29 cellular contexts compared by ENCODE assay signal in the genomic region with DNA sequence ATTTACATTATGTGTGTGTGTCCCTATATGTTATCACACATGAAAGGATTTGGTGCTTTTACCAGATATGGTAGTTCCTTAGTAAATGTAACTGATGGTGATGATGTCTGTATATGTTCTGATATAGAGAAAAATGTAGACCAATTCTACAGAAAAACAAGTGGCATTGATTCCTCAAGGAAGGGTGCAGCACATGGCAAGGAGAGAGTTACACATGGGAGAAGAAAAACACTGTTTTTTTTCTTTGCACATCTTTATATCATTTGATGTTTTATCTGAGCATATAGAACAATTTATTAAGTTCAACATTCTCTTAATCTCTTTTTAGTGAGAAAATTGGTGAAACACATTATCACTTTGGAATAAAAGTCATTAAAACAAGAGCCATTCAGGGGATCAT.
DNase-seq lines count a peak whose midpoint lies in the region; ATAC-seq, FAIRE-seq and TF ChIP-seq lines count a peak whose summit lies in the region.
"Had no signal": no experiment of that assay in that cellular context is flagged by ENCODE, and none has a peak within 500 bp of the region (broad histone marks: within the 10 kb centered on the region; RNA-seq: fewer than 3 reads in every experiment).

No MANE protein-coding gene starts in this region.

- TF ChIP-seq EP300 in HepG2 (IDR thresholded peaks at IDR 0.05; ENCODE audit: low read depth in 2 of 2, low read length in 2 of 2) (no peak), HepG2 (CRISPR knock-in tag; IDR thresholded peaks at IDR 0.05; ENCODE audit: borderline replicate concordance) (no peak)

- in situ Hi-C loops in HepG2 (cut with HindIII; ENCODE audit: extremely low pct_ligation_motif_present, low pct_unique_long_range_greater_than_20kb): no loop called here

- H3K4me1 ChIP-seq in HepG2 (ENCODE audit: insufficient read depth, low read length) (no peaks in the 10 kb centered on the region), right lobe of liver (no peaks in the 10 kb centered on the region)
- H3K4me1 ChIP-seq: BE2C; BLaER1; BLaER1 treated with 17β-estradiol and CSF1 and Interleukin-3, amounts not matched to agents 10 nM and 100 nM; Caco-2 had no signal

- ATAC-seq in HepG2 (no peak), right lobe of liver (no peak)
- ATAC-seq: A549; CD8-positive, alpha-beta T cell had no signal

- H3K27ac ChIP-seq in HepG2 (ENCODE audit: extremely low read length, insufficient read depth, low read length) (no peak overlapping the region), right lobe of liver (no peak overlapping the region)
- H3K27ac ChIP-seq: 22Rv1; A549; BLaER1; BLaER1 treated with 17β-estradiol and CSF1 and Interleukin-3, amounts not matched to agents 10 nM and 100 nM; C4-2B had no signal

- CTCF ChIA-PET in HepG2 (lab: Yijun Ruan, JAX; ENCODE audit: low intra/inter-chr PET ratio, low total read pairs): no interaction called here

- H3K27me3 ChIP-seq in HepG2 (ENCODE audit: control insufficient read depth in 1 of 2, insufficient read depth in 2 of 2, low read length in 2 of 2): no peaks in the 10 kb centered on the region
- no peaks in the 10 kb centered on the region for H3K27me3 ChIP-seq in right lobe of liver
- H3K27me3 ChIP-seq: BE2C; BLaER1; BLaER1 treated with 17β-estradiol and CSF1 and Interleukin-3, amounts not matched to agents 10 nM and 100 nM had no signal

- no peak overlapping the region for H3K4me2 ChIP-seq in HepG2 (ENCODE audit: low read depth, low read length)
- H3K4me2 ChIP-seq: A549; BLaER1; BLaER1 treated with 17β-estradiol and CSF1 and Interleukin-3, amounts not matched to agents 10 nM and 100 nM had no signal

- intact Hi-C loops in HepG2 (cut with micrococcal nuclease; ENCODE audit: unreplicated experiment) (no loop called here), right lobe of liver (cut with DNase I) (no loop called here)

- no peaks in the 10 kb centered on the region for H3K79me2 ChIP-seq in HepG2 (ENCODE audit: insufficient read depth, low read length)

- no peak overlapping the region for H3K9ac ChIP-seq in HepG2 (ENCODE audit: insufficient read depth, low read depth, low read length)
- H3K9ac ChIP-seq: BLaER1; BLaER1 treated with 17β-estradiol and CSF1 and Interleukin-3, amounts not matched to agents 10 nM and 100 nM had no signal

- no peaks in the 10 kb centered on the region for H4K20me1 ChIP-seq in HepG2 (ENCODE audit: insufficient read depth, low read length)
- H4K20me1 ChIP-seq: BLaER1; BLaER1 treated with 17β-estradiol and CSF1 and Interleukin-3, amounts not matched to agents 10 nM and 100 nM had no signal

- no peak for TF ChIP-seq CTCF in HepG2 (CRISPR knock-in tag; IDR thresholded peaks at IDR 0.05)
- no peak for TF ChIP-seq CTCF in right lobe of liver (IDR thresholded peaks at IDR 0.05)

- H3K36me3 ChIP-seq in HepG2 (replicated peaks in 1 of 2; ENCODE audit: control insufficient read depth in 1 of 2, insufficient read depth in 2 of 2, low read length in 2 of 2) (no peaks in the 10 kb centered on the region), right lobe of liver (no peaks in the 10 kb centered on the region)
- H3K36me3 ChIP-seq: BE2C; BLaER1; BLaER1 treated with 17β-estradiol and CSF1 and Interleukin-3, amounts not matched to agents 10 nM and 100 nM had no signal

- TF ChIP-seq RAD21 in HepG2 (CRISPR knock-in tag; IDR thresholded peaks at IDR 0.05): no peak

- no peak for DNase-seq in HepG2 (ENCODE audit: low spot score)
- DNase-seq in right lobe of liver: no peak
- DNase-seq: 8988T; ACHN; AML-193; BE2C; C1 segment of cervical spinal cord; Caco-2; Calu3; CD4-positive, alpha-beta memory T cell; CD4-positive, alpha-beta T cell; CD4-positive, CD25-positive, alpha-beta regulatory T cell; CD8-positive, alpha-beta memory T cell; CD8-positive, alpha-beta T cell; COR-L47; DMS 273 treated with DMSO at 0.1 percent for 48 hours; DMS153; DMS53; DMS79; DMS79 treated with DMSO at 0.1 percent for 48 hours; DND-41; EL had no signal

- no peak for TF ChIP-seq POLR2A in HepG2 (IDR thresholded peaks at IDR 0.05; ENCODE audit: insufficient read depth in 1 of 2, low read depth in 2 of 2, low read length in 2 of 2)
- TF ChIP-seq POLR2A in right lobe of liver (IDR thresholded peaks at IDR 0.05): no peak

- no peaks in the 10 kb centered on the region for H3K9me3 ChIP-seq in HepG2 (ENCODE audit: low read length)
- H3K9me3 ChIP-seq in right lobe of liver: no peaks in the 10 kb centered on the region
- H3K9me3 ChIP-seq: A549; BE2C; BLaER1; BLaER1 treated with 17β-estradiol and CSF1 and Interleukin-3, amounts not matched to agents 10 nM and 100 nM; Caco-2 had no signal

- no peak for FAIRE-seq in HepG2 (lab: Jason Lieb, UNC)
- FAIRE-seq: A204.1, A549, D721Med had no signal

- BruUV-seq in HepG2 (replicated peaks; lab: Mats Ljungman, UMichigan): no TSS peak

- H2AFZ ChIP-seq in HepG2 (ENCODE audit: low read length): no peak overlapping the region

- H3K4me3 ChIP-seq in HepG2 (replicated peaks in 1 of 3; ENCODE audit: insufficient read depth in 1 of 3, low read depth in 2 of 3, low read length in 3 of 3): no peak overlapping the region
- H3K4me3 ChIP-seq in right lobe of liver: no peak overlapping the region
- H3K4me3 ChIP-seq: A549; BLaER1; BLaER1 treated with 17β-estradiol and CSF1 and Interleukin-3, amounts not matched to agents 10 nM and 100 nM had no signal

- POLR2A ChIA-PET in HepG2 (lab: Yijun Ruan, JAX): no interaction called here

TF ChIP-seq in HepG2, 621 proteins besides CTCF, POLR2A, EP300 and RAD21:
- TF ChIP-seq, protein P1, sequence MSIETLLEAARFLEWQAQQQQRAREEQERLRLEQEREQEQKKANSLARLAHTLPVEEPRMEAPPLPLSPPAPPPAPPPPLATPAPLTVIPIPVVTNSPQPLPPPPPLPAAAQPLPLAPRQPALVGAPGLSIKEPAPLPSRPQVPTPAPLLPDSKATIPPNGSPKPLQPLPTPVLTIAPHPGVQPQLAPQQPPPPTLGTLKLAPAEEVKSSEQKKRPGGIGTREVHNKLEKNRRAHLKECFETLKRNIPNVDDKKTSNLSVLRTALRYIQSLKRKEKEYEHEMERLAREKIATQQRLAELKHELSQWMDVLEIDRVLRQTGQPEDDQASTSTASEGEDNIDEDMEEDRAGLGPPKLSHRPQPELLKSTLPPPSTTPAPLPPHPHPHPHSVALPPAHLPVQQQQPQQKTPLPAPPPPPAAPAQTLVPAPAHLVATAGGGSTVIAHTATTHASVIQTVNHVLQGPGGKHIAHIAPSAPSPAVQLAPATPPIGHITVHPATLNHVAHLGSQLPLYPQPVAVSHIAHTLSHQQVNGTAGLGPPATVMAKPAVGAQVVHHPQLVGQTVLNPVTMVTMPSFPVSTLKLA (IDR thresholded peaks at IDR 0.05): peak; percentile 93
- TF ChIP-seq, protein P2, sequence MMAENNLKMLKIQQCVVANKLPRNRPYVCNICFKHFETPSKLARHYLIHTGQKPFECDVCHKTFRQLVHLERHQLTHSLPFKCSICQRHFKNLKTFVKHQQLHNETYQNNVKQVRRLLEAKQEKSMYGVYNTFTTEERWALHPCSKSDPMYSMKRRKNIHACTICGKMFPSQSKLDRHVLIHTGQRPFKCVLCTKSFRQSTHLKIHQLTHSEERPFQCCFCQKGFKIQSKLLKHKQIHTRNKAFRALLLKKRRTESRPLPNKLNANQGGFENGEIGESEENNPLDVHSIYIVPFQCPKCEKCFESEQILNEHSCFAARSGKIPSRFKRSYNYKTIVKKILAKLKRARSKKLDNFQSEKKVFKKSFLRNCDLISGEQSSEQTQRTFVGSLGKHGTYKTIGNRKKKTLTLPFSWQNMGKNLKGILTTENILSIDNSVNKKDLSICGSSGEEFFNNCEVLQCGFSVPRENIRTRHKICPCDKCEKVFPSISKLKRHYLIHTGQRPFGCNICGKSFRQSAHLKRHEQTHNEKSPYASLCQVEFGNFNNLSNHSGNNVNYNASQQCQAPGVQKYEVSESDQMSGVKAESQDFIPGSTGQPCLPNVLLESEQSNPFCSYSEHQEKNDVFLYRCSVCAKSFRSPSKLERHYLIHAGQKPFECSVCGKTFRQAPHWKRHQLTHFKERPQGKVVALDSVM (CRISPR knock-in tag; IDR thresholded peaks at IDR 0.05): no peak
TF ChIP-seq in HepG2: peak in this region for 1.
